Comparison of ENCODE assay signal across 1 cellular context in the genomic region with DNA sequence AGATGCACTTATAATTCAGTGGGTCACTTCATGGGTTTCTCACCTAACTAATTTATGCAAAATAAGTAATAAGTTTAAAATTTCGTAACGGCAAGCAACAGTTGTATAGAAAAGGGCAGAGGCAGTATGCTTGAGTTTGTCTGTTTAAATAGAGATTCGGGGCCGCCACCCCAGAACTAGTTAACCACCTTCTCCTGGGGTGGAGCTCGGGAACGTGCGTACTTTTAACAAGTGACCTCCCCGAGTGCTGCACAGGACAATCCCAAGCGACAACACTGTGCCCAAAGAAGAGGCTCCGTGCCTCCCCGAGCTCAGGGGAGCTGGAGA.
TF ChIP-seq lines count a peak whose summit lies in the region.

No MANE protein-coding gene starts in this region.

TF ChIP-seq in GM12878, 131 proteins besides CTCF, POLR2A, EP300 and RAD21:
- TF ChIP-seq NFYA (IDR thresholded peaks at IDR 0.05; ENCODE audit: borderline replicate concordance, low read depth, low read length) (no peak), ZBTB11 (CRISPR knock-in tag; IDR thresholded peaks at IDR 0.05) (no peak), KDM1A (IDR thresholded peaks at IDR 0.05; ENCODE audit: borderline replicate concordance) (no peak), STAT1 (conservative IDR thresholded peaks at IDR 0.05) (no peak), BHLHE40 (IDR thresholded peaks at IDR 0.05; ENCODE audit: borderline replicate concordance in 1 of 2, low read depth in 2 of 2, low read length in 1 of 2) (peak in 1 of 2 experiments; percentile 3; a peak in 1 of 4 replicates), CBFB (IDR thresholded peaks at IDR 0.05; ENCODE audit: low read depth) (no peak), NR2F1 (conservative IDR thresholded peaks at IDR 0.05) (peak; percentile 38; the same call in 1 of the 2 replicates), ZNF384 (IDR thresholded peaks at IDR 0.05; ENCODE audit: borderline replicate concordance, low read depth, low read length) (no peak), CBX5 (IDR thresholded peaks at IDR 0.05; ENCODE audit: low read depth) (no peak), TAF1 (IDR thresholded peaks at IDR 0.05; ENCODE audit: borderline replicate concordance, low read depth, low read length) (no peak), ZNF274 (IDR thresholded peaks at IDR 0.05; ENCODE audit: insufficient read depth, insufficient read length) (no peak), PBX3 (IDR thresholded peaks at IDR 0.05; ENCODE audit: insufficient replicate concordance, low read depth, low read length) (no peak), LARP7 (IDR thresholded peaks at IDR 0.05) (no peak), TARDBP (IDR thresholded peaks at IDR 0.05; ENCODE audit: borderline replicate concordance) (no peak), MEF2A (IDR thresholded peaks at IDR 0.05; ENCODE audit: insufficient read depth, low read depth, low read length) (0 out of 2 replicates have a peak, but pooled peaks have one; percentile 3), PML (IDR thresholded peaks at IDR 0.05; ENCODE audit: low read length) (0 out of 2 replicates have a peak, but pooled peaks have one; percentile 7), PAX5 (IDR thresholded peaks at IDR 0.05; ENCODE audit: borderline replicate concordance, low read depth, low read length) (no peak), GATAD2B (conservative IDR thresholded peaks at IDR 0.05; ENCODE audit: low read depth) (no peak), IRF5 (IDR thresholded peaks at IDR 0.05; ENCODE audit: borderline replicate concordance) (no peak), BRCA1 (IDR thresholded peaks at IDR 0.05; ENCODE audit: low read depth, low read length) (no peak), NR2C1 (IDR thresholded peaks at IDR 0.05) (no peak), YBX1 (IDR thresholded peaks at IDR 0.05) (no peak), EED (IDR thresholded peaks at IDR 0.05; ENCODE audit: low read depth) (no peak), MXI1 (IDR thresholded peaks at IDR 0.05; ENCODE audit: low read depth, low read length) (no peak), ELK1 (IDR thresholded peaks at IDR 0.05; ENCODE audit: low read depth, low read length) (no peak), RAD51 (IDR thresholded peaks at IDR 0.05) (no peak), FOS (IDR thresholded peaks at IDR 0.05; ENCODE audit: borderline replicate concordance, extremely low read depth, insufficient read length) (no peak), ETV6 (conservative IDR thresholded peaks at IDR 0.05 in 1 of 2, IDR thresholded peaks at IDR 0.05 in 1 of 2; ENCODE audit: borderline replicate concordance in 1 of 2, low read depth in 1 of 2) (no peak), MEF2B (IDR thresholded peaks at IDR 0.05; ENCODE audit: partially characterized antibody, poor library complexity, severe bottlenecking) (no peak), SMARCA5 (IDR thresholded peaks at IDR 0.05) (no peak), SREBF1 (IDR thresholded peaks at IDR 0.05; ENCODE audit: low read length) (no peak)
- TF ChIP-seq, protein P1, sequence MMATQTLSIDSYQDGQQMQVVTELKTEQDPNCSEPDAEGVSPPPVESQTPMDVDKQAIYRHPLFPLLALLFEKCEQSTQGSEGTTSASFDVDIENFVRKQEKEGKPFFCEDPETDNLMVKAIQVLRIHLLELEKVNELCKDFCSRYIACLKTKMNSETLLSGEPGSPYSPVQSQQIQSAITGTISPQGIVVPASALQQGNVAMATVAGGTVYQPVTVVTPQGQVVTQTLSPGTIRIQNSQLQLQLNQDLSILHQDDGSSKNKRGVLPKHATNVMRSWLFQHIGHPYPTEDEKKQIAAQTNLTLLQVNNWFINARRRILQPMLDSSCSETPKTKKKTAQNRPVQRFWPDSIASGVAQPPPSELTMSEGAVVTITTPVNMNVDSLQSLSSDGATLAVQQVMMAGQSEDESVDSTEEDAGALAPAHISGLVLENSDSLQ (IDR thresholded peaks at IDR 0.05), result no peak
- TF ChIP-seq, protein P2, sequence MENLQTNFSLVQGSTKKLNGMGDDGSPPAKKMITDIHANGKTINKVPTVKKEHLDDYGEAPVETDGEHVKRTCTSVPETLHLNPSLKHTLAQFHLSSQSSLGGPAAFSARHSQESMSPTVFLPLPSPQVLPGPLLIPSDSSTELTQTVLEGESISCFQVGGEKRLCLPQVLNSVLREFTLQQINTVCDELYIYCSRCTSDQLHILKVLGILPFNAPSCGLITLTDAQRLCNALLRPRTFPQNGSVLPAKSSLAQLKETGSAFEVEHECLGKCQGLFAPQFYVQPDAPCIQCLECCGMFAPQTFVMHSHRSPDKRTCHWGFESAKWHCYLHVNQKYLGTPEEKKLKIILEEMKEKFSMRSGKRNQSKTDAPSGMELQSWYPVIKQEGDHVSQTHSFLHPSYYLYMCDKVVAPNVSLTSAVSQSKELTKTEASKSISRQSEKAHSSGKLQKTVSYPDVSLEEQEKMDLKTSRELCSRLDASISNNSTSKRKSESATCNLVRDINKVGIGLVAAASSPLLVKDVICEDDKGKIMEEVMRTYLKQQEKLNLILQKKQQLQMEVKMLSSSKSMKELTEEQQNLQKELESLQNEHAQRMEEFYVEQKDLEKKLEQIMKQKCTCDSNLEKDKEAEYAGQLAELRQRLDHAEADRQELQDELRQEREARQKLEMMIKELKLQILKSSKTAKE (IDR thresholded peaks at IDR 0.05; ENCODE audit: low read depth, poor library complexity, severe bottlenecking), result peak; percentile 13
- TF ChIP-seq, protein P3, sequence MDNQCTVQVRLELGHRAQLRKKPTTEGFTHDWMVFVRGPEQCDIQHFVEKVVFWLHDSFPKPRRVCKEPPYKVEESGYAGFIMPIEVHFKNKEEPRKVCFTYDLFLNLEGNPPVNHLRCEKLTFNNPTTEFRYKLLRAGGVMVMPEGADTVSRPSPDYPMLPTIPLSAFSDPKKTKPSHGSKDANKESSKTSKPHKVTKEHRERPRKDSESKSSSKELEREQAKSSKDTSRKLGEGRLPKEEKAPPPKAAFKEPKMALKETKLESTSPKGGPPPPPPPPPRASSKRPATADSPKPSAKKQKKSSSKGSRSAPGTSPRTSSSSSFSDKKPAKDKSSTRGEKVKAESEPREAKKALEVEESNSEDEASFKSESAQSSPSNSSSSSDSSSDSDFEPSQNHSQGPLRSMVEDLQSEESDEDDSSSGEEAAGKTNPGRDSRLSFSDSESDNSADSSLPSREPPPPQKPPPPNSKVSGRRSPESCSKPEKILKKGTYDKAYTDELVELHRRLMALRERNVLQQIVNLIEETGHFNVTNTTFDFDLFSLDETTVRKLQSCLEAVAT (IDR thresholded peaks at IDR 0.05), result no peak
- TF ChIP-seq, protein P4, sequence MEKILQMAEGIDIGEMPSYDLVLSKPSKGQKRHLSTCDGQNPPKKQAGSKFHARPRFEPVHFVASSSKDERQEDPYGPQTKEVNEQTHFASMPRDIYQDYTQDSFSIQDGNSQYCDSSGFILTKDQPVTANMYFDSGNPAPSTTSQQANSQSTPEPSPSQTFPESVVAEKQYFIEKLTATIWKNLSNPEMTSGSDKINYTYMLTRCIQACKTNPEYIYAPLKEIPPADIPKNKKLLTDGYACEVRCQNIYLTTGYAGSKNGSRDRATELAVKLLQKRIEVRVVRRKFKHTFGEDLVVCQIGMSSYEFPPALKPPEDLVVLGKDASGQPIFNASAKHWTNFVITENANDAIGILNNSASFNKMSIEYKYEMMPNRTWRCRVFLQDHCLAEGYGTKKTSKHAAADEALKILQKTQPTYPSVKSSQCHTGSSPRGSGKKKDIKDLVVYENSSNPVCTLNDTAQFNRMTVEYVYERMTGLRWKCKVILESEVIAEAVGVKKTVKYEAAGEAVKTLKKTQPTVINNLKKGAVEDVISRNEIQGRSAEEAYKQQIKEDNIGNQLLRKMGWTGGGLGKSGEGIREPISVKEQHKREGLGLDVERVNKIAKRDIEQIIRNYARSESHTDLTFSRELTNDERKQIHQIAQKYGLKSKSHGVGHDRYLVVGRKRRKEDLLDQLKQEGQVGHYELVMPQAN (conservative IDR thresholded peaks at IDR 0.05), result no peak
